In the genomic region with DNA sequence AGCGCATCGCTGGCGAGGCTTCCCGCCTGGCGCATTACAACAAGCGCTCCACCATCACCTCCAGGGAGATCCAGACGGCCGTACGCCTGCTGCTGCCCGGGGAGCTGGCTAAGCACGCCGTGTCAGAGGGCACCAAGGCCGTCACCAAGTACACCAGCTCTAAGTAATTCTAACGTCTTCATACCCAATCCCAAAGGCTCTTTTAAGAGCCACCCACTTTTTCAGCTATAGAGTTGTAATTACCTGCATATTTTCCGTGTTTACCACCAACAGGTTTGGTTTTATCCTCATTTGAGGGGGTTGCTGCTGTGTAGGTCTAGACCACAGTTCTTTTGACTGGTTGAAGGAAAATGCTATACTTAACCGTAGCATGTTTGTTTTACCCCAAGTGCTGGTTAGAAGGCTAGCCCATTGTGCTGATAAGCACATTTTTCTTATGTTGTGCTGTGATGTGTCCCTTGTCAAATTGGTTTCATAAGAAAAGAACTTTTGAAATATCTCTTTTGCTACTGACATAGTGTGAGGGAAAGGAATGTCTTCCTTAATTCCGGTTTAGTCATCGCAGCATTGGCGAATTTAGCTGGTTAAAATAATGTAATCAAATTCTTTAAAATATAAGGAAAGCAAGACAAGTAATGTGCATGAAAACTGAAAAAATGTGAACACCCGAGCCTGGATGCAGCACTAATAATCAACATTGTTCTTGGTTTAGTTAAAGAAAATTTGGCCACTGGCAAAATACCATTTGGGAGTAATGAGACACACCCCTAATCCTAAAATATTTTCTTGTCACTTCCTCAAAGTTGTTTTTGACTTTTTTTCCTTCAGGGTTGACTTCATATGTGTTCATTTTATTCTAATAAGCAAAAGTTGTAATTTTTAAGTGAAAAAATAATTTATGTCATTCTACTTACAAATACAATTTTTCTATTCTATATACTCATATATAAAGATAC, we compare ENCODE assay signal across 8 cellular contexts.
DNase-seq lines count a peak whose midpoint lies in the region; TF ChIP-seq lines count a peak whose summit lies in the region.

No MANE protein-coding gene starts in this region.

- H3K9me3 ChIP-seq in endodermal cell (ENCODE audit: control insufficient read depth, low read length): no peaks in the 10 kb centered on the region

- H3K4me3 ChIP-seq in endodermal cell (ENCODE audit: low read length): peak overlapping the region; percentile 95

- peak overlapping the region; percentile 89 for H3K27ac ChIP-seq in endodermal cell (ENCODE audit: low read depth, low read length)

- CTCF ChIA-PET in activated naive CD4-positive, alpha-beta T cell treated with anti-CD3 and anti-CD28 coated beads, Interleukin-2, amount 10 ng/mL, durations not matched to agents 7 days and 5 days (lab: Charles Lee): interaction anchor here (1.3 to 2.7 kb wide), 2 partner anchors 11 to 16 kb away, joined by 8 read pairs; a partner anchor contains a TSS

- H3K27me3 ChIP-seq in endodermal cell (ENCODE audit: control insufficient read depth, insufficient read depth, low read length, poor library complexity, severe bottlenecking): no peaks in the 10 kb centered on the region

- H3K36me3 ChIP-seq in endodermal cell (ENCODE audit: control insufficient read depth, insufficient read depth, low read length): no peaks in the 10 kb centered on the region

- H3K36me3 Mint-ChIP-seq in activated naive CD4-positive, alpha-beta T cell treated with anti-CD3 and anti-CD28 coated beads, Interleukin-2, amount 10 ng/mL, durations not matched to agents 7 days and 5 days: peaks cover 37% of the 10 kb centered on the region
- H3K36me3 Mint-ChIP-seq in endodermal cell (ENCODE audit: low read depth) (no peaks in the 10 kb centered on the region), neural crest cell (ENCODE audit: low read depth) (peaks cover 12% of the 10 kb centered on the region)

- peaks cover 17% of the 10 kb centered on the region for H3K27me3 Mint-ChIP-seq in activated naive CD4-positive, alpha-beta T cell treated with anti-CD3 and anti-CD28 coated beads, Interleukin-2, amount 10 ng/mL, durations not matched to agents 7 days and 5 days
- no peaks in the 10 kb centered on the region for H3K27me3 Mint-ChIP-seq in endodermal cell (ENCODE audit: insufficient read depth)
- H3K27me3 Mint-ChIP-seq in neural crest cell (ENCODE audit: low read depth): peaks cover 32% of the 10 kb centered on the region

- H3K9me3 Mint-ChIP-seq in activated naive CD4-positive, alpha-beta T cell treated with anti-CD3 and anti-CD28 coated beads, Interleukin-2, amount 10 ng/mL, durations not matched to agents 7 days and 5 days: no peaks in the 10 kb centered on the region
- H3K9me3 Mint-ChIP-seq in endodermal cell (no peaks in the 10 kb centered on the region), neural crest cell (no peaks in the 10 kb centered on the region)

- peaks cover 41% of the 10 kb centered on the region for H3K4me1 Mint-ChIP-seq in activated naive CD4-positive, alpha-beta T cell treated with anti-CD3 and anti-CD28 coated beads, Interleukin-2, amount 10 ng/mL, durations not matched to agents 7 days and 5 days
- H3K4me1 Mint-ChIP-seq in endodermal cell: peaks cover 22% of the 10 kb centered on the region
- H3K4me1 Mint-ChIP-seq in neural crest cell: peaks cover 51% of the 10 kb centered on the region

- no peak for TF ChIP-seq CTCF in endodermal cell (conservative IDR thresholded peaks at IDR 0.05)
- no peak for TF ChIP-seq CTCF in neural crest cell (conservative IDR thresholded peaks at IDR 0.05)

- H3K4me1 ChIP-seq in endodermal cell (ENCODE audit: control insufficient read depth, insufficient read depth, low read length): peaks cover 6% of the 10 kb centered on the region

- H3K27ac Mint-ChIP-seq in activated naive CD4-positive, alpha-beta T cell treated with anti-CD3 and anti-CD28 coated beads, Interleukin-2, amount 10 ng/mL, durations not matched to agents 7 days and 5 days: peak overlapping the region; percentile 98
- H3K27ac Mint-ChIP-seq in endodermal cell: peak overlapping the region; percentile 100
- peak overlapping the region; percentile 98 for H3K27ac Mint-ChIP-seq in neural crest cell (ENCODE audit: unreplicated experiment)

- DNase-seq in activated naive CD4-positive, alpha-beta T cell treated with anti-CD3 and anti-CD28 coated beads, Interleukin-2, amount 10 ng/mL, durations not matched to agents 7 days and 5 days: no peak
- DNase-seq in activated naive CD4-positive, alpha-beta T cell treated with Interleukin-2 at 50 U/mL for 16 hours: no peak
- peak; percentile 69 for DNase-seq in RKO (ENCODE audit: low spot score)
- DNase-seq in endodermal cell: no peak
- no peak for DNase-seq in neural crest cell (ENCODE audit: low read depth, low spot score)
- DNase-seq in NCI-H1417 treated with DMSO at 0.1 percent for 48 hours (lab: John Stamatoyannopoulos, UW): no peak
- no peak for DNase-seq in AG08395 (ENCODE audit: low spot score)
- DNase-seq in HuH-7.5 (ENCODE audit: low spot score): no peak

- 1 to 6% methylated on average over 10 to 20 of the region's 20 CpGs for WGBS in endodermal cell (ENCODE audit: insufficient coverage in 1 of 2, insufficient read length in 1 of 2), 2 experiments

- peak overlapping the region; percentile 93 for H3K4me3 Mint-ChIP-seq in activated naive CD4-positive, alpha-beta T cell treated with anti-CD3 and anti-CD28 coated beads, Interleukin-2, amount 10 ng/mL, durations not matched to agents 7 days and 5 days
- H3K4me3 Mint-ChIP-seq in endodermal cell: peak overlapping the region; percentile 100
- H3K4me3 Mint-ChIP-seq in neural crest cell: peak overlapping the region; percentile 98

- H3K9ac ChIP-seq in endodermal cell (ENCODE audit: extremely low read depth, low read length, poor library complexity, severe bottlenecking): peak overlapping the region; percentile 98
